1 cellular context compared by ENCODE assay signal in genomic region chr10:73840403-73841301, GRCh38.
TF ChIP-seq lines count a peak whose summit lies in the region.

No MANE protein-coding gene starts in this region.

TF ChIP-seq in HepG2, 621 proteins besides CTCF, POLR2A, EP300 and RAD21 (continued from another document and continues in another):
- TF ChIP-seq, protein P1, sequence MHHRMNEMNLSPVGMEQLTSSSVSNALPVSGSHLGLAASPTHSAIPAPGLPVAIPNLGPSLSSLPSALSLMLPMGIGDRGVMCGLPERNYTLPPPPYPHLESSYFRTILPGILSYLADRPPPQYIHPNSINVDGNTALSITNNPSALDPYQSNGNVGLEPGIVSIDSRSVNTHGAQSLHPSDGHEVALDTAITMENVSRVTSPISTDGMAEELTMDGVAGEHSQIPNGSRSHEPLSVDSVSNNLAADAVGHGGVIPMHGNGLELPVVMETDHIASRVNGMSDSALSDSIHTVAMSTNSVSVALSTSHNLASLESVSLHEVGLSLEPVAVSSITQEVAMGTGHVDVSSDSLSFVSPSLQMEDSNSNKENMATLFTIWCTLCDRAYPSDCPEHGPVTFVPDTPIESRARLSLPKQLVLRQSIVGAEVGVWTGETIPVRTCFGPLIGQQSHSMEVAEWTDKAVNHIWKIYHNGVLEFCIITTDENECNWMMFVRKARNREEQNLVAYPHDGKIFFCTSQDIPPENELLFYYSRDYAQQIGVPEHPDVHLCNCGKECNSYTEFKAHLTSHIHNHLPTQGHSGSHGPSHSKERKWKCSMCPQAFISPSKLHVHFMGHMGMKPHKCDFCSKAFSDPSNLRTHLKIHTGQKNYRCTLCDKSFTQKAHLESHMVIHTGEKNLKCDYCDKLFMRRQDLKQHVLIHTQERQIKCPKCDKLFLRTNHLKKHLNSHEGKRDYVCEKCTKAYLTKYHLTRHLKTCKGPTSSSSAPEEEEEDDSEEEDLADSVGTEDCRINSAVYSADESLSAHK (CRISPR knock-in tag; IDR thresholded peaks at IDR 0.05; ENCODE audit: borderline replicate concordance), result no peak
- TF ChIP-seq ADNP (CRISPR knock-in tag; IDR thresholded peaks at IDR 0.05), result no peak
- peak; percentile 64; the same call in 1 of the 2 replicates for TF ChIP-seq CREM (IDR thresholded peaks at IDR 0.05)
- TF ChIP-seq CREM (CRISPR knock-in tag; IDR thresholded peaks at IDR 0.05), result no peak
- no peak for TF ChIP-seq UBTF (CRISPR knock-in tag; IDR thresholded peaks at IDR 0.05)
- TF ChIP-seq, protein P2, sequence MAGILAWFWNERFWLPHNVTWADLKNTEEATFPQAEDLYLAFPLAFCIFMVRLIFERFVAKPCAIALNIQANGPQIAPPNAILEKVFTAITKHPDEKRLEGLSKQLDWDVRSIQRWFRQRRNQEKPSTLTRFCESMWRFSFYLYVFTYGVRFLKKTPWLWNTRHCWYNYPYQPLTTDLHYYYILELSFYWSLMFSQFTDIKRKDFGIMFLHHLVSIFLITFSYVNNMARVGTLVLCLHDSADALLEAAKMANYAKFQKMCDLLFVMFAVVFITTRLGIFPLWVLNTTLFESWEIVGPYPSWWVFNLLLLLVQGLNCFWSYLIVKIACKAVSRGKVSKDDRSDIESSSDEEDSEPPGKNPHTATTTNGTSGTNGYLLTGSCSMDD (CRISPR knock-in tag; IDR thresholded peaks at IDR 0.05), result no peak
- peak; percentile 65; the same call in 1 of the 2 replicates for TF ChIP-seq ZSCAN25 (CRISPR knock-in tag; IDR thresholded peaks at IDR 0.05)
- no peak for TF ChIP-seq ZUFSP (CRISPR knock-in tag; IDR thresholded peaks at IDR 0.05; ENCODE audit: borderline replicate concordance)
- no peak for TF ChIP-seq NR1H2 (CRISPR knock-in tag; IDR thresholded peaks at IDR 0.05; ENCODE audit: borderline replicate concordance, low read depth)
- no peak for TF ChIP-seq SMARCE1 (IDR thresholded peaks at IDR 0.05; ENCODE audit: borderline replicate concordance)
- TF ChIP-seq SALL2 (CRISPR knock-in tag; IDR thresholded peaks at IDR 0.05), result peak; percentile 47; the same call in 1 of the 2 replicates
- TF ChIP-seq ZFP41 (CRISPR knock-in tag; IDR thresholded peaks at IDR 0.05; ENCODE audit: borderline replicate concordance), result no peak
- no peak; the same call in 1 of the 2 replicates for TF ChIP-seq ZNF629 (CRISPR knock-in tag; conservative IDR thresholded peaks at IDR 0.05)
- TF ChIP-seq FOXP1 (IDR thresholded peaks at IDR 0.05), result no peak
- peak; percentile 63; the same call in 1 of the 2 replicates for TF ChIP-seq FOXP1 (CRISPR knock-in tag; IDR thresholded peaks at IDR 0.05)
- no peak for TF ChIP-seq SNAPC2 (CRISPR knock-in tag; IDR thresholded peaks at IDR 0.05)
- TF ChIP-seq, protein P3, sequence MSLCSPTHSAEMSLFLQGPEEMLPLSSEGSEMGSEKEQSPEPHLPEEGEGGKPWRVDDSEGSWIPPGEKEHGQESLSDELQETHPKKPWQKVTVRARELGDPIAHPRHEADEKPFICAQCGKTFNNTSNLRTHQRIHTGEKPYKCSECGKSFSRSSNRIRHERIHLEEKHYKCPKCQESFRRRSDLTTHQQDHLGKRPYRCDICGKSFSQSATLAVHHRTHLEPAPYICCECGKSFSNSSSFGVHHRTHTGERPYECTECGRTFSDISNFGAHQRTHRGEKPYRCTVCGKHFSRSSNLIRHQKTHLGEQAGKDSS (CRISPR knock-in tag; IDR thresholded peaks at IDR 0.05; ENCODE audit: borderline replicate concordance, low read depth), result no peak; the same call in 1 of the 2 replicates
- peak; percentile 34 for TF ChIP-seq SALL1 (CRISPR knock-in tag; IDR thresholded peaks at IDR 0.05)
- TF ChIP-seq SP5 (CRISPR knock-in tag; IDR thresholded peaks at IDR 0.05; ENCODE audit: borderline replicate concordance, low read depth), result peak; percentile 17; the same call in 1 of the 2 replicates
- no peak for TF ChIP-seq MLLT10 (CRISPR knock-in tag; IDR thresholded peaks at IDR 0.05)
- TF ChIP-seq ZNF576 (CRISPR knock-in tag; IDR thresholded peaks at IDR 0.05), result no peak
- no peak for TF ChIP-seq MBNL3 (CRISPR knock-in tag; conservative IDR thresholded peaks at IDR 0.05)
- peak; percentile 52; the same call in 1 of the 2 replicates for TF ChIP-seq SIX1 (CRISPR knock-in tag; IDR thresholded peaks at IDR 0.05; ENCODE audit: borderline replicate concordance)
- peak; percentile 83 for TF ChIP-seq FOXO1 (CRISPR knock-in tag; IDR thresholded peaks at IDR 0.05)
- TF ChIP-seq SNRNP70 (IDR thresholded peaks at IDR 0.05; ENCODE audit: low read depth, low read length), result no peak
- TF ChIP-seq SNAI1 (CRISPR knock-in tag; IDR thresholded peaks at IDR 0.05; ENCODE audit: borderline replicate concordance), result peak; percentile 28; the same call in 1 of the 2 replicates
- TF ChIP-seq HCFC1 (IDR thresholded peaks at IDR 0.05; ENCODE audit: low read depth, low read length), result no peak
- TF ChIP-seq TMF1 (CRISPR knock-in tag; IDR thresholded peaks at IDR 0.05; ENCODE audit: low read depth), result no peak
- TF ChIP-seq PCBP1 (IDR thresholded peaks at IDR 0.05; ENCODE audit: borderline replicate concordance, low read depth, low read length), result 0 out of 2 replicates have a peak, but pooled peaks have one; percentile 31
- no peak for TF ChIP-seq ZNF674 (CRISPR knock-in tag; IDR thresholded peaks at IDR 0.05; ENCODE audit: low read depth)
- peak; percentile 82; the same call in 1 of the 2 replicates for TF ChIP-seq ZNF317 (CRISPR knock-in tag; IDR thresholded peaks at IDR 0.05)
- peak; percentile 46; the same call in 1 of the 2 replicates for TF ChIP-seq ZNF768 (CRISPR knock-in tag; IDR thresholded peaks at IDR 0.05)
- TF ChIP-seq MED1 (CRISPR knock-in tag; IDR thresholded peaks at IDR 0.05), result peak; percentile 88
- peak; percentile 30; the same call in 1 of the 2 replicates for TF ChIP-seq ZNF598 (CRISPR knock-in tag; IDR thresholded peaks at IDR 0.05; ENCODE audit: borderline replicate concordance)
- no peak for TF ChIP-seq AHR (CRISPR knock-in tag; IDR thresholded peaks at IDR 0.05)
- no peak for TF ChIP-seq ZSCAN12 (CRISPR knock-in tag; IDR thresholded peaks at IDR 0.05)
- TF ChIP-seq, protein P4, sequence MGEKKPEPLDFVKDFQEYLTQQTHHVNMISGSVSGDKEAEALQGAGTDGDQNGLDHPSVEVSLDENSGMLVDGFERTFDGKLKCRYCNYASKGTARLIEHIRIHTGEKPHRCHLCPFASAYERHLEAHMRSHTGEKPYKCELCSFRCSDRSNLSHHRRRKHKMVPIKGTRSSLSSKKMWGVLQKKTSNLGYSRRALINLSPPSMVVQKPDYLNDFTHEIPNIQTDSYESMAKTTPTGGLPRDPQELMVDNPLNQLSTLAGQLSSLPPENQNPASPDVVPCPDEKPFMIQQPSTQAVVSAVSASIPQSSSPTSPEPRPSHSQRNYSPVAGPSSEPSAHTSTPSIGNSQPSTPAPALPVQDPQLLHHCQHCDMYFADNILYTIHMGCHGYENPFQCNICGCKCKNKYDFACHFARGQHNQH (CRISPR knock-in tag; IDR thresholded peaks at IDR 0.05), result peak; percentile 40; the same call in 1 of the 2 replicates
- TF ChIP-seq, protein P5, sequence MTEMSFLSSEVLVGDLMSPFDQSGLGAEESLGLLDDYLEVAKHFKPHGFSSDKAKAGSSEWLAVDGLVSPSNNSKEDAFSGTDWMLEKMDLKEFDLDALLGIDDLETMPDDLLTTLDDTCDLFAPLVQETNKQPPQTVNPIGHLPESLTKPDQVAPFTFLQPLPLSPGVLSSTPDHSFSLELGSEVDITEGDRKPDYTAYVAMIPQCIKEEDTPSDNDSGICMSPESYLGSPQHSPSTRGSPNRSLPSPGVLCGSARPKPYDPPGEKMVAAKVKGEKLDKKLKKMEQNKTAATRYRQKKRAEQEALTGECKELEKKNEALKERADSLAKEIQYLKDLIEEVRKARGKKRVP (CRISPR knock-in tag; IDR thresholded peaks at IDR 0.05), result peak in 1 of 2 experiments; percentile 70; a peak in 2 of 4 replicates
- TF ChIP-seq, protein P6, sequence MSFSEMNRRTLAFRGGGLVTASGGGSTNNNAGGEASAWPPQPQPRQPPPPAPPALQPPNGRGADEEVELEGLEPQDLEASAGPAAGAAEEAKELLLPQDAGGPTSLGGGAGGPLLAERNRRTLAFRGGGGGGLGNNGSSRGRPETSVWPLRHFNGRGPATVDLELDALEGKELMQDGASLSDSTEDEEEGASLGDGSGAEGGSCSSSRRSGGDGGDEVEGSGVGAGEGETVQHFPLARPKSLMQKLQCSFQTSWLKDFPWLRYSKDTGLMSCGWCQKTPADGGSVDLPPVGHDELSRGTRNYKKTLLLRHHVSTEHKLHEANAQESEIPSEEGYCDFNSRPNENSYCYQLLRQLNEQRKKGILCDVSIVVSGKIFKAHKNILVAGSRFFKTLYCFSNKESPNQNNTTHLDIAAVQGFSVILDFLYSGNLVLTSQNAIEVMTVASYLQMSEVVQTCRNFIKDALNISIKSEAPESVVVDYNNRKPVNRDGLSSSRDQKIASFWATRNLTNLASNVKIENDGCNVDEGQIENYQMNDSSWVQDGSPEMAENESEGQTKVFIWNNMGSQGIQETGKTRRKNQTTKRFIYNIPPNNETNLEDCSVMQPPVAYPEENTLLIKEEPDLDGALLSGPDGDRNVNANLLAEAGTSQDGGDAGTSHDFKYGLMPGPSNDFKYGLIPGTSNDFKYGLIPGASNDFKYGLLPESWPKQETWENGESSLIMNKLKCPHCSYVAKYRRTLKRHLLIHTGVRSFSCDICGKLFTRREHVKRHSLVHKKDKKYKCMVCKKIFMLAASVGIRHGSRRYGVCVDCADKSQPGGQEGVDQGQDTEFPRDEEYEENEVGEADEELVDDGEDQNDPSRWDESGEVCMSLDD (CRISPR knock-in tag; IDR thresholded peaks at IDR 0.05; ENCODE audit: borderline replicate concordance), result no peak
- TF ChIP-seq ZMYM2 (CRISPR knock-in tag; IDR thresholded peaks at IDR 0.05), result no peak
- TF ChIP-seq, protein P7, sequence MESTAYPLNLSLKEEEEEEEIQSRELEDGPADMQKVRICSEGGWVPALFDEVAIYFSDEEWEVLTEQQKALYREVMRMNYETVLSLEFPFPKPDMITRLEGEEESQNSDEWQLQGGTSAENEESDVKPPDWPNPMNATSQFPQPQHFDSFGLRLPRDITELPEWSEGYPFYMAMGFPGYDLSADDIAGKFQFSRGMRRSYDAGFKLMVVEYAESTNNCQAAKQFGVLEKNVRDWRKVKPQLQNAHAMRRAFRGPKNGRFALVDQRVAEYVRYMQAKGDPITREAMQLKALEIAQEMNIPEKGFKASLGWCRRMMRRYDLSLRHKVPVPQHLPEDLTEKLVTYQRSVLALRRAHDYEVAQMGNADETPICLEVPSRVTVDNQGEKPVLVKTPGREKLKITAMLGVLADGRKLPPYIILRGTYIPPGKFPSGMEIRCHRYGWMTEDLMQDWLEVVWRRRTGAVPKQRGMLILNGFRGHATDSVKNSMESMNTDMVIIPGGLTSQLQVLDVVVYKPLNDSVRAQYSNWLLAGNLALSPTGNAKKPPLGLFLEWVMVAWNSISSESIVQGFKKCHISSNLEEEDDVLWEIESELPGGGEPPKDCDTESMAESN (CRISPR knock-in tag; conservative IDR thresholded peaks at IDR 0.05), result peak; percentile 46; the same call in 1 of the 2 replicates
- TF ChIP-seq DR1 (CRISPR knock-in tag; IDR thresholded peaks at IDR 0.05), result peak; percentile 70
- TF ChIP-seq ETV5 (CRISPR knock-in tag; IDR thresholded peaks at IDR 0.05; ENCODE audit: borderline replicate concordance), result peak; percentile 97
- TF ChIP-seq KLF6 (CRISPR knock-in tag; IDR thresholded peaks at IDR 0.05), result peak; percentile 59; the same call in 1 of the 2 replicates
- no peak for TF ChIP-seq ZNF460 (CRISPR knock-in tag; IDR thresholded peaks at IDR 0.05; ENCODE audit: borderline replicate concordance)
- no peak for TF ChIP-seq ZBTB42 (CRISPR knock-in tag; IDR thresholded peaks at IDR 0.05)
- TF ChIP-seq NFIC (IDR thresholded peaks at IDR 0.05; ENCODE audit: low read length), result no peak; the same call in 1 of the 2 replicates
